In genomic region chr2:74464406-74464805, GRCh38 we compare ENCODE assay signal across 7 cellular contexts. TPM values are rescaled to one million over a fixed set of nuclear protein-coding genes. Genes with fewer than 3 reads are reported as not detected.
DNase-seq lines count a peak whose midpoint lies in the region; ATAC-seq and TF ChIP-seq lines count a peak whose summit lies in the region.

No MANE protein-coding gene starts in this region.

- peak overlapping the region; percentile 89 for H3K27ac ChIP-seq in HCT116 (ENCODE audit: low read depth, low read length)

- peak; percentile 3 for ATAC-seq in HCT116
- ATAC-seq in stimulated activated effector memory CD8-positive, alpha-beta T cell treated with anti-CD3 and anti-CD28 coated beads, Interleukin-12 subunit alpha, Interleukin-12 subunit beta, amount 100 ng/mL, for 72 hours = no peak

- RAD21 ChIA-PET in HCT116 (lab: Charles Lee; ENCODE audit: low non-redundant PET in 1 of 2, low total read pairs in 2 of 2, uncharacterized antibody in 2 of 2, unreplicated experiment in 2 of 2) = no interaction called here

- no peaks in the 10 kb centered on the region for H3K9me3 Mint-ChIP-seq in stimulated activated effector memory CD8-positive, alpha-beta T cell treated with anti-CD3 and anti-CD28 coated beads, Interleukin-12 subunit alpha, Interleukin-12 subunit beta, amount 100 ng/mL, for 72 hours

- H3K4me3 ChIP-seq in HCT116 (replicated peaks in 1 of 2; ENCODE audit: low read depth in 1 of 2, low read length in 2 of 2) (peak overlapping the region; percentile 86 to 97), WI38 (ENCODE audit: low read depth, low read length) (peak overlapping the region; percentile 88)

- TF ChIP-seq CTCF in HCT116 (IDR thresholded peaks at IDR 0.05 in 2 of 3, conservative IDR thresholded peaks at IDR 0.05 in 1 of 3; ENCODE audit: borderline replicate concordance in 1 of 3, insufficient read depth in 1 of 3, low read depth in 2 of 3, low read length in 2 of 3) (no peak), WI38 (IDR thresholded peaks at IDR 0.05; ENCODE audit: low read depth, low read length) (no peak)

- H3K27me3 ChIP-seq in HCT116 (ENCODE audit: insufficient read depth, low read length) = no peaks in the 10 kb centered on the region

- peak overlapping the region; percentile 99 for H3K4me2 ChIP-seq in HCT116 (ENCODE audit: low read length)

- H3K36me3 Mint-ChIP-seq in stimulated activated effector memory CD8-positive, alpha-beta T cell treated with anti-CD3 and anti-CD28 coated beads, Interleukin-12 subunit alpha, Interleukin-12 subunit beta, amount 100 ng/mL, for 72 hours = peaks cover 51% of the 10 kb centered on the region

- no peaks in the 10 kb centered on the region for H3K9me3 ChIP-seq in HCT116 (ENCODE audit: control insufficient read depth in 1 of 2, insufficient read depth in 1 of 2, low read depth in 1 of 2, low read length in 2 of 2)

- peaks cover 27% of the 10 kb centered on the region for H3K79me2 ChIP-seq in HCT116 (ENCODE audit: insufficient read depth, low read length)

- H3K27ac Mint-ChIP-seq in stimulated activated effector memory CD8-positive, alpha-beta T cell treated with anti-CD3 and anti-CD28 coated beads, Interleukin-12 subunit alpha, Interleukin-12 subunit beta, amount 100 ng/mL, for 72 hours = peak overlapping the region; percentile 98

- H3K4me1 ChIP-seq in HCT116 (ENCODE audit: control insufficient read depth in 1 of 2, insufficient read depth in 2 of 2, low read length in 2 of 2) = peaks cover 0 to 13% of the 10 kb centered on the region in 2 experiments; a peak in 3 of 4 replicates

- POLR2A ChIA-PET in HCT116 (lab: Charles Lee) = no interaction called here

- no peak for TF ChIP-seq POLR2A in HCT116 (IDR thresholded peaks at IDR 0.05; ENCODE audit: borderline replicate concordance, extremely low read depth, insufficient read depth, insufficient read length)

- peaks cover 25% of the 10 kb centered on the region for H3K4me1 Mint-ChIP-seq in stimulated activated effector memory CD8-positive, alpha-beta T cell treated with anti-CD3 and anti-CD28 coated beads, Interleukin-12 subunit alpha, Interleukin-12 subunit beta, amount 100 ng/mL, for 72 hours

- peak overlapping the region; percentile 97 for H3K4me3 Mint-ChIP-seq in stimulated activated effector memory CD8-positive, alpha-beta T cell treated with anti-CD3 and anti-CD28 coated beads, Interleukin-12 subunit alpha, Interleukin-12 subunit beta, amount 100 ng/mL, for 72 hours

- no TSS peak for BruUV-seq in HCT116 (replicated peaks; lab: Mats Ljungman, UMichigan)

- H3K36me3 ChIP-seq in HCT116 (ENCODE audit: control insufficient read depth in 1 of 2, insufficient read depth in 2 of 2, low read length in 2 of 2) = peaks cover 4 to 19% of the 10 kb centered on the region in 2 experiments; a peak in 2 of 4 replicates

- no peaks in the 10 kb centered on the region for H3K9me2 ChIP-seq in HCT116 (ENCODE audit: insufficient read depth)

- CTCF ChIA-PET in HCT116 (lab: Charles Lee) = no interaction called here

- intact Hi-C loops in HCT116 (cut with micrococcal nuclease) = no loop called here

- DNase-seq in HCT116 (ENCODE audit: low read depth, low spot score) (no peak), hepatic stellate cell (ENCODE audit: low spot score) (peak; percentile 35), NCI-H2171 (lab: John Stamatoyannopoulos, UW) (no peak), Kasumi-1 (lab: John Stamatoyannopoulos, UW) (no peak), NOMO-1 (lab: John Stamatoyannopoulos, UW; ENCODE audit: unreplicated experiment in 2 of 2) (no peak)
- no peak for DNase-seq in stimulated activated effector memory CD8-positive, alpha-beta T cell treated with anti-CD3 and anti-CD28 coated beads, Interleukin-12 subunit alpha, Interleukin-12 subunit beta, amount 100 ng/mL, for 72 hours (ENCODE audit: low spot score in 2 of 2)

- no peak for TF ChIP-seq RAD21 in HCT116 (IDR thresholded peaks at IDR 0.05; ENCODE audit: low read depth)

- H3K9ac ChIP-seq in HCT116 (ENCODE audit: low read length) = peak overlapping the region; percentile 94

- H2AFZ ChIP-seq in HCT116 (ENCODE audit: low read depth, low read length, poor library complexity, severe bottlenecking) = no peak overlapping the region

- H4K20me1 ChIP-seq in HCT116 (ENCODE audit: insufficient read depth) = no peaks in the 10 kb centered on the region

TF ChIP-seq in HCT116, 20 proteins besides CTCF, POLR2A, EP300 and RAD21:
- TF ChIP-seq ZFX (IDR thresholded peaks at IDR 0.05) (no peak), EZH2 (IDR thresholded peaks at IDR 0.05) (no peak), TCF7L2 (IDR thresholded peaks at IDR 0.05; ENCODE audit: borderline replicate concordance, extremely low read depth, insufficient read depth, insufficient read length) (no peak), CEBPB (IDR thresholded peaks at IDR 0.05; ENCODE audit: low read depth) (no peak), SIN3A (IDR thresholded peaks at IDR 0.05; ENCODE audit: low read depth) (no peak), YY1 (IDR thresholded peaks at IDR 0.05; ENCODE audit: extremely low read depth, insufficient replicate concordance, low read depth, low read length) (no peak), CBX3 (IDR thresholded peaks at IDR 0.05; ENCODE audit: low read depth) (no peak), SP1 (IDR thresholded peaks at IDR 0.05; ENCODE audit: low read depth) (no peak), POLR2AphosphoS5 (IDR thresholded peaks at IDR 0.05; ENCODE audit: low read depth, low read length) (no peak), ZNF274 (IDR thresholded peaks at IDR 0.05; ENCODE audit: low read depth, low read length) (no peak), FOSL1 (IDR thresholded peaks at IDR 0.05; ENCODE audit: low read depth) (no peak), ZBTB33 (IDR thresholded peaks at IDR 0.05; ENCODE audit: extremely low read depth, insufficient replicate concordance, low read length) (no peak), ATF3 (IDR thresholded peaks at IDR 0.05) (no peak), SRF (IDR thresholded peaks at IDR 0.05; ENCODE audit: low read depth) (no peak), ELF1 (IDR thresholded peaks at IDR 0.05; ENCODE audit: borderline replicate concordance, low read depth) (no peak), JUND (IDR thresholded peaks at IDR 0.05) (no peak), EGR1 (IDR thresholded peaks at IDR 0.05; ENCODE audit: low read depth) (no peak), EZH2phosphoT487 (IDR thresholded peaks at IDR 0.05; ENCODE audit: borderline replicate concordance) (no peak)
- TF ChIP-seq, protein P1, sequence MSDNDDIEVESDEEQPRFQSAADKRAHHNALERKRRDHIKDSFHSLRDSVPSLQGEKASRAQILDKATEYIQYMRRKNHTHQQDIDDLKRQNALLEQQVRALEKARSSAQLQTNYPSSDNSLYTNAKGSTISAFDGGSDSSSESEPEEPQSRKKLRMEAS (IDR thresholded peaks at IDR 0.05) = no peak
- TF ChIP-seq, protein P2, sequence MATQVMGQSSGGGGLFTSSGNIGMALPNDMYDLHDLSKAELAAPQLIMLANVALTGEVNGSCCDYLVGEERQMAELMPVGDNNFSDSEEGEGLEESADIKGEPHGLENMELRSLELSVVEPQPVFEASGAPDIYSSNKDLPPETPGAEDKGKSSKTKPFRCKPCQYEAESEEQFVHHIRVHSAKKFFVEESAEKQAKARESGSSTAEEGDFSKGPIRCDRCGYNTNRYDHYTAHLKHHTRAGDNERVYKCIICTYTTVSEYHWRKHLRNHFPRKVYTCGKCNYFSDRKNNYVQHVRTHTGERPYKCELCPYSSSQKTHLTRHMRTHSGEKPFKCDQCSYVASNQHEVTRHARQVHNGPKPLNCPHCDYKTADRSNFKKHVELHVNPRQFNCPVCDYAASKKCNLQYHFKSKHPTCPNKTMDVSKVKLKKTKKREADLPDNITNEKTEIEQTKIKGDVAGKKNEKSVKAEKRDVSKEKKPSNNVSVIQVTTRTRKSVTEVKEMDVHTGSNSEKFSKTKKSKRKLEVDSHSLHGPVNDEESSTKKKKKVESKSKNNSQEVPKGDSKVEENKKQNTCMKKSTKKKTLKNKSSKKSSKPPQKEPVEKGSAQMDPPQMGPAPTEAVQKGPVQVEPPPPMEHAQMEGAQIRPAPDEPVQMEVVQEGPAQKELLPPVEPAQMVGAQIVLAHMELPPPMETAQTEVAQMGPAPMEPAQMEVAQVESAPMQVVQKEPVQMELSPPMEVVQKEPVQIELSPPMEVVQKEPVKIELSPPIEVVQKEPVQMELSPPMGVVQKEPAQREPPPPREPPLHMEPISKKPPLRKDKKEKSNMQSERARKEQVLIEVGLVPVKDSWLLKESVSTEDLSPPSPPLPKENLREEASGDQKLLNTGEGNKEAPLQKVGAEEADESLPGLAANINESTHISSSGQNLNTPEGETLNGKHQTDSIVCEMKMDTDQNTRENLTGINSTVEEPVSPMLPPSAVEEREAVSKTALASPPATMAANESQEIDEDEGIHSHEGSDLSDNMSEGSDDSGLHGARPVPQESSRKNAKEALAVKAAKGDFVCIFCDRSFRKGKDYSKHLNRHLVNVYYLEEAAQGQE (IDR thresholded peaks at IDR 0.05; ENCODE audit: low read depth) = no peak

RNA-seq across cellular contexts. Expression of gene MOGS, which starts 0.8 kb away (rescaled TPM):
- total RNA-seq in HCT116 (2021; ENCODE audit: unreplicated experiment) = 72.9 TPM
- 48.2 and 49.8 TPM in 2 replicates for polyA plus RNA-seq in HCT116 (2012)

RNA-seq across cellular contexts. Expression of gene WBP1, which starts 6.2 kb away (rescaled TPM):
- 64.7 TPM for total RNA-seq in HCT116 (2021; ENCODE audit: unreplicated experiment)
- 83.4 and 85.0 TPM in 2 replicates for polyA plus RNA-seq in HCT116 (2012)

RNA-seq across cellular contexts. Expression of gene MRPL53, which starts 8.1 kb away (rescaled TPM):
- total RNA-seq in HCT116 (2021; ENCODE audit: unreplicated experiment) = 65.4 TPM
- polyA plus RNA-seq in HCT116 (2012) = 64.3 and 68.7 TPM in 2 replicates

RNA-seq across cellular contexts. Expression of gene INO80B, which starts 9.5 kb away (rescaled TPM):
- 24.0 TPM for total RNA-seq in HCT116 (2021; ENCODE audit: unreplicated experiment)
- polyA plus RNA-seq in HCT116 (2012) = 14.3 and 14.7 TPM in 2 replicates

RNA-seq across cellular contexts. Expression of gene CCDC142, which starts 18.4 kb away (rescaled TPM):
- 15.0 TPM for total RNA-seq in HCT116 (2021; ENCODE audit: unreplicated experiment)
- polyA plus RNA-seq in HCT116 (2012) = 3.4 and 5.2 TPM in 2 replicates
